Comparison of ENCODE assay signal across 15 cellular contexts in the genomic region with DNA sequence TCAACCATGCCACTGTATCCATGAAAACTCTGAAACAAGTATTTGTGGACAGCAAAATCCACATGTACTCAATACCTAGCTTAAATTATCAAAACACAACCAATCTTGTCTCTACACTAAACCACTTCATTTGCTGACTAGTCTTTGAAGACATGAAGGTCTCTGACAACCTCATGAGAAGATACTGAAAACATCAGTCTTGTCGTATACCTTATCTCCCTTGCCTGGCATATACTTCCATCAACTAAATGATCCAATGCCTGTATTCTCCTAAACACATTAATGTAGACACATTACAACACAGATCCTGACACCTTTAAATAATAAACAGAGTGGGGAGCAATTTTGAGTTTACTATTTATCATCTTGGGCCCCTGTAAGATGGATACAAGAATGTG. TPM values are rescaled to one million over a fixed set of nuclear protein-coding genes. Genes with fewer than 3 reads are reported as not detected.
DNase-seq lines count a peak whose midpoint lies in the region; ATAC-seq and TF ChIP-seq lines count a peak whose summit lies in the region.
"Had no signal": no experiment of that assay in that cellular context is flagged by ENCODE, and none has a peak within 500 bp of the region (broad histone marks: within the 10 kb centered on the region; RNA-seq: fewer than 3 reads in every experiment).

No MANE protein-coding gene starts in this region.

- H3K9me3 ChIP-seq in T-helper 17 cell (ENCODE audit: control insufficient read depth, low read length, poor library complexity, severe bottlenecking) = no peaks in the 10 kb centered on the region
- H3K9me3 ChIP-seq in esophagus squamous epithelium = no peaks in the 10 kb centered on the region

- TF ChIP-seq POLR2A in esophagus squamous epithelium (IDR thresholded peaks at IDR 0.05) = no peak

- DNase-seq in T-helper 1 cell (no peak), GM12865 (ENCODE audit: low read depth) (peak; percentile 14), T-helper 17 cell (no peak), memory B cell (ENCODE audit: low spot score in 2 of 2) (no peak), esophagus squamous epithelium (lab: John Stamatoyannopoulos, UW) (no peak)
- no peak for DNase-seq in activated CD4-positive, CD25-positive, alpha-beta regulatory T cell treated with anti-CD3 and anti-CD28 coated beads, Interleukin-2, amount 50 U/mL, for 72 hours
- DNase-seq: activated naive CD4-positive, alpha-beta T cell treated with anti-CD3 and anti-CD28 coated beads, Interleukin-2, amount 50 U/mL, for 16 hours; CD8-positive, alpha-beta memory T cell; effector CD4-positive, alpha-beta T cell; NCI-H1092; NCI-H2171 treated with DMSO at 0.1 percent for 48 hours; T-helper 9 cell had no signal

- ATAC-seq in T-helper 17 cell = no peak
- ATAC-seq in memory B cell (ENCODE audit: low read depth) = no peak
- ATAC-seq in HG02763 (IDR thresholded peaks at IDR 0.05; ENCODE audit: unreplicated experiment) = no peak
- ATAC-seq: left lobe of liver had no signal

- WGBS in esophagus squamous epithelium, 2 donors = 83 to 91% methylated on average over 1 of the region's 1 CpG

- no peak overlapping the region for H3K27ac ChIP-seq in esophagus squamous epithelium

- intact Hi-C loops in esophagus squamous epithelium (cut with DNase I) = no loop called here

- H3K4me3 Mint-ChIP-seq in T-helper 1 cell treated with Interleukin-12 subunit alpha and Interleukin-12 subunit beta and Interleukin-4 antibody, amounts not matched to agents 30 μg/mL and 1 μg/mL, for 36 hours = peak overlapping the region; percentile 55
- H3K4me3 Mint-ChIP-seq in T-helper 17 cell = peak overlapping the region; percentile 41
- H3K4me3 Mint-ChIP-seq in memory B cell = no peak overlapping the region

- H3K4me3 ChIP-seq in GM12865 (ENCODE audit: low read depth, low read length) (no peak overlapping the region), esophagus squamous epithelium (no peak overlapping the region)

- no peak overlapping the region for H3K27ac Mint-ChIP-seq in T-helper 1 cell treated with Interleukin-12 subunit alpha and Interleukin-12 subunit beta and Interleukin-4 antibody, amounts not matched to agents 30 μg/mL and 1 μg/mL, for 36 hours
- H3K27ac Mint-ChIP-seq in T-helper 17 cell (peak overlapping the region; percentile 8), memory B cell (peak overlapping the region; percentile 61)

- peaks cover 29% of the 10 kb centered on the region for H3K4me1 Mint-ChIP-seq in T-helper 1 cell treated with Interleukin-12 subunit alpha and Interleukin-12 subunit beta and Interleukin-4 antibody, amounts not matched to agents 30 μg/mL and 1 μg/mL, for 36 hours (ENCODE audit: low read depth)
- peaks cover 26% of the 10 kb centered on the region for H3K4me1 Mint-ChIP-seq in T-helper 17 cell
- H3K4me1 Mint-ChIP-seq in memory B cell = peaks cover 29% of the 10 kb centered on the region

- H3K4me1 ChIP-seq in esophagus squamous epithelium = peaks cover 4 to 26% (median 9%) of the 10 kb centered on the region in 3 donors

- H3K27me3 ChIP-seq in esophagus squamous epithelium = no peaks in the 10 kb centered on the region

- peaks cover 36% of the 10 kb centered on the region for H3K36me3 Mint-ChIP-seq in T-helper 1 cell treated with Interleukin-12 subunit alpha and Interleukin-12 subunit beta and Interleukin-4 antibody, amounts not matched to agents 30 μg/mL and 1 μg/mL, for 36 hours (ENCODE audit: low read depth)
- H3K36me3 Mint-ChIP-seq in T-helper 17 cell (ENCODE audit: low read depth) (peaks cover 14% of the 10 kb centered on the region), memory B cell (peaks cover 24% of the 10 kb centered on the region)

- TF ChIP-seq CTCF in GM12865 (IDR thresholded peaks at IDR 0.05; ENCODE audit: insufficient read depth, low read depth, low read length, missing control alignments) (no peak), esophagus squamous epithelium (IDR thresholded peaks at IDR 0.05) (no peak)

- H3K27me3 Mint-ChIP-seq in T-helper 1 cell treated with Interleukin-12 subunit alpha and Interleukin-12 subunit beta and Interleukin-4 antibody, amounts not matched to agents 30 μg/mL and 1 μg/mL, for 36 hours (ENCODE audit: low read depth) = no peaks in the 10 kb centered on the region
- H3K27me3 Mint-ChIP-seq in T-helper 17 cell (no peaks in the 10 kb centered on the region), memory B cell (no peaks in the 10 kb centered on the region)

- peaks cover 11 to 42% (median 14%) of the 10 kb centered on the region in 3 donors for H3K36me3 ChIP-seq in esophagus squamous epithelium

- no peaks in the 10 kb centered on the region for H3K9me3 Mint-ChIP-seq in T-helper 1 cell treated with Interleukin-12 subunit alpha and Interleukin-12 subunit beta and Interleukin-4 antibody, amounts not matched to agents 30 μg/mL and 1 μg/mL, for 36 hours
- H3K9me3 Mint-ChIP-seq in memory B cell = no peaks in the 10 kb centered on the region
- H3K9me3 Mint-ChIP-seq: CD8-positive, alpha-beta memory T cell had no signal

RNA-seq across cellular contexts. Expression of a gene that starts 2.9 kb away (rescaled TPM):
- total RNA-seq in T-helper 17 cell = 1,000 to 10,000 TPM; 3,176 to 3,181 TPM
- total RNA-seq in esophagus squamous epithelium = 1,000 to 10,000 TPM; 1,256 to 3,713 (median 2,903) TPM
